Comparison of ENCODE assay signal across 10 cellular contexts in genomic region chr3:66989860-66990696, GRCh38. TPM values are rescaled to one million over a fixed set of nuclear protein-coding genes. Genes with fewer than 3 reads are reported as not detected.
DNase-seq lines count a peak whose midpoint lies in the region; ATAC-seq and TF ChIP-seq lines count a peak whose summit lies in the region.
"Had no signal": no experiment of that assay in that cellular context is flagged by ENCODE, and none has a peak within 500 bp of the region (broad histone marks: within the 10 kb centered on the region; RNA-seq: fewer than 3 reads in every experiment).

No MANE protein-coding gene starts in this region.

- H3K79me2 ChIP-seq in SU-DHL-6 (ENCODE audit: insufficient read depth, low read length): no peaks in the 10 kb centered on the region

- H3K27ac Mint-ChIP-seq in Caco-2 (ENCODE audit: unreplicated experiment) (no peak overlapping the region), progenitor cell of endocrine pancreas (peak overlapping the region; percentile 96)

- peak overlapping the region; percentile 21 for H3K27ac ChIP-seq in SU-DHL-6 (ENCODE audit: low read depth, low read length)
- H3K27ac ChIP-seq: SK-N-MC had no signal

- peak overlapping the region; percentile 42 for H3K4me2 ChIP-seq in SU-DHL-6 (ENCODE audit: low read depth, low read length, poor library complexity, severe bottlenecking)

- ATAC-seq in GM19035 (IDR thresholded peaks at IDR 0.05; ENCODE audit: unreplicated experiment) (peak; percentile 81), HG03103 (IDR thresholded peaks at IDR 0.05; ENCODE audit: low read depth, unreplicated experiment) (peak; percentile 66), sciatic nerve (no peak)

- H3K4me1 ChIP-seq in Caco-2: no peaks in the 10 kb centered on the region

- H3K4me1 Mint-ChIP-seq in Caco-2 (ENCODE audit: low read depth, unreplicated experiment) (no peaks in the 10 kb centered on the region), progenitor cell of endocrine pancreas (ENCODE audit: low read depth) (peaks cover 11% of the 10 kb centered on the region)

- H3K36me3 ChIP-seq in Caco-2 (ENCODE audit: control insufficient read depth, insufficient read depth, low read length) (no peaks in the 10 kb centered on the region), SU-DHL-6 (ENCODE audit: low read length) (no peaks in the 10 kb centered on the region)

- POLR2A ChIA-PET in Caco-2 (lab: Charles Lee): interaction anchor here (0.9 kb wide), 1 partner anchor 8 kb away, joined by 4 read pairs; the partner anchor contains the start of gene KBTBD8

- H3K27me3 ChIP-seq in Caco-2 (replicated peaks; ENCODE audit: control insufficient read depth, insufficient read depth, low read length) (no peaks in the 10 kb centered on the region), SU-DHL-6 (ENCODE audit: low read length) (no peaks in the 10 kb centered on the region)

- no peaks in the 10 kb centered on the region for H3F3A ChIP-seq in SU-DHL-6 (ENCODE audit: insufficient read depth)

- H2AFZ ChIP-seq in SU-DHL-6 (ENCODE audit: low read depth, low read length, severe bottlenecking): peak overlapping the region; percentile 96

- H3K9me2 ChIP-seq in SU-DHL-6 (replicated peaks; ENCODE audit: insufficient read depth, low read length): no peaks in the 10 kb centered on the region

- no peaks in the 10 kb centered on the region for H3K36me3 Mint-ChIP-seq in Caco-2 (ENCODE audit: insufficient read depth, unreplicated experiment)
- peaks cover 1% of the 10 kb centered on the region for H3K36me3 Mint-ChIP-seq in progenitor cell of endocrine pancreas (ENCODE audit: insufficient read depth)

- DNase-seq in Caco-2: peak in 1 of 2 experiments; percentile 20
- DNase-seq in progenitor cell of endocrine pancreas (ENCODE audit: low spot score, unreplicated experiment): no peak
- DNase-seq in sciatic nerve (ENCODE audit: low spot score): no peak
- DNase-seq in HuH-7.5 (ENCODE audit: low spot score): no peak
- no peak for DNase-seq in NCI-H526 treated with DMSO at 0.1 percent for 48 hours (lab: John Stamatoyannopoulos, UW)

- H3K27me3 Mint-ChIP-seq in Caco-2 (ENCODE audit: insufficient read depth, unreplicated experiment) (no peaks in the 10 kb centered on the region), progenitor cell of endocrine pancreas (peaks cover 7% of the 10 kb centered on the region)

- H3K4me3 Mint-ChIP-seq in Caco-2 (ENCODE audit: unreplicated experiment): peak overlapping the region; percentile 16
- H3K4me3 Mint-ChIP-seq in progenitor cell of endocrine pancreas (ENCODE audit: low read depth): no peak overlapping the region

- CTCF ChIA-PET in Caco-2 (lab: Charles Lee): interaction anchor here (0.8 to 1.3 kb wide), 4 partner anchors 8 to 51 kb away, joined by 4 to 8 read pairs (median 5); partner anchors contain the start of gene KBTBD8

- TF ChIP-seq CTCF in Caco-2 (IDR thresholded peaks at IDR 0.05; ENCODE audit: insufficient read depth in 1 of 2, low read depth in 1 of 2, low read length in 1 of 2, severe bottlenecking in 1 of 2, unreplicated experiment in 1 of 2) (peak in 1 of 2 experiments; percentile 8), SU-DHL-6 (IDR thresholded peaks at IDR 0.05; ENCODE audit: insufficient read depth, low read length, poor library complexity, severe bottlenecking) (peak; percentile 43), progenitor cell of endocrine pancreas (IDR thresholded peaks at IDR 0.05; ENCODE audit: unreplicated experiment) (peak; percentile 28)

- no peaks in the 10 kb centered on the region for H4K20me1 ChIP-seq in SU-DHL-6 (ENCODE audit: low read depth, low read length)

- intact Hi-C loops in Caco-2 (cut with micrococcal nuclease; ENCODE audit: unreplicated experiment): loop anchor here (1.0 kb wide), 1 partner anchor 52 kb away; no protein-coding TSS in a partner anchor
- intact Hi-C loops in sciatic nerve (cut with DNase I): no loop called here

- peak overlapping the region; percentile 17; the same call in 1 of the 2 replicates for H3K9ac ChIP-seq in SU-DHL-6 (ENCODE audit: low read length)

- BruUV-seq in Caco-2 (replicated peaks; lab: Mats Ljungman, UMichigan): no TSS peak

- H3K4me3 ChIP-seq in Caco-2 (ENCODE audit: low read depth, low read length) (no peak overlapping the region), SU-DHL-6 (ENCODE audit: insufficient read depth, low read length, poor library complexity, severe bottlenecking) (peak overlapping the region; percentile 5)
- H3K4me3 ChIP-seq: lung, SK-N-MC had no signal

- no peaks in the 10 kb centered on the region for H3K9me3 Mint-ChIP-seq in Caco-2 (ENCODE audit: unreplicated experiment)
- no peaks in the 10 kb centered on the region for H3K9me3 Mint-ChIP-seq in progenitor cell of endocrine pancreas (ENCODE audit: low read depth)

- H3K9me3 ChIP-seq in Caco-2 (no peaks in the 10 kb centered on the region), SU-DHL-6 (ENCODE audit: insufficient read depth, low read length) (no peaks in the 10 kb centered on the region)

RNA-seq across cellular contexts. Expression of gene KBTBD8, which starts 8.0 kb away (rescaled TPM):
- total RNA-seq in Caco-2 (2022): 5.8 and 6.8 TPM in 2 replicates
- 5.8 and 6.1 TPM in 2 replicates for total RNA-seq in progenitor cell of endocrine pancreas
- 2.9 TPM for total RNA-seq in sciatic nerve
